ENCODE assay signal across 12 cellular contexts in the genomic region with DNA sequence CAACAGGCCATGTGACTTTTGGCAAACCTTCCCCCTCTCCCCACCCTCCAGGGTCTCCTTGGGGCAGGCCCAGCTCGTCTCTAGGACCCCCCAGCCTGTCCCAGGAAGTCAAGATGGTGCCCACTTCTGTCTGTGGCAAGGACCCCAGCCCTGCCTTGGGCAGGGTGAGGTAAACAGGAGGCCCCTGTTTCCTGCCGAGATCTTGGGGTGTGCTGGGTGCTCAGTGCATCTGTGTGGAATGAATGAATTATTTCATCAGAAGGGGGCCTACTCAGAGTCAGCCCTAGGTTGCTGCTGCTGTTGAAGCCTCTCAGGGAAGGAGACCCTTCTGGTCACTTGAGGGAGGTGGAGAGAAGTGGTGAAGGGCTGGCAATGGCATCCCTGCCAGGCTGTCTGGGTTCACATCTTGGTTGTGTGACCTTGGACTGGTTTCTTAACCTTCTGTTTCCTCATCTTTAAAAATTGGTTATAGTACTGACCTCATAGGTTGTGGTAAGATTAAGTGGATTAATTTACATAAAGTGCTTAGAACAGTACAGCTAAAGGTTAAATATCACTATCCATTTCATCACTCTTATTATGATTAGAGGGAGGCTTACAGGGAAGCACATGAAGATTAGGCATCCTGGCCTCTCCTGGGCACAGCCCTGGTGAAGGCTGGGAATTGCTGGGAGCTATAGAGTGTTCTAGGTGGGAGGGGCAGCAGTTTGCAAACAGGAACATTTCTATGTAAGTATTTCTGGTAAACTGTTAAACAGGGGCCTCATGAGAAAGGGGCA.
DNase-seq lines count a peak whose midpoint lies in the region; ATAC-seq, FAIRE-seq and TF ChIP-seq lines count a peak whose summit lies in the region.
"Had no signal": no experiment of that assay in that cellular context is flagged by ENCODE, and none has a peak within 500 bp of the region (broad histone marks: within the 10 kb centered on the region; RNA-seq: fewer than 3 reads in every experiment).

No MANE protein-coding gene starts in this region.

- H3K4me3 ChIP-seq in NB4 (ENCODE audit: low read depth, low read length): no peak overlapping the region
- no peak overlapping the region for H3K4me3 ChIP-seq in effector memory CD4-positive, alpha-beta T cell (ENCODE audit: insufficient read depth, low read depth, low read length, poor library complexity, severe bottlenecking)
- no peak overlapping the region for H3K4me3 ChIP-seq in osteoblast (ENCODE audit: insufficient read depth, low read length)
- no peak overlapping the region for H3K4me3 ChIP-seq in Caco-2 (ENCODE audit: low read depth, low read length)

- H3K9me3 Mint-ChIP-seq in Caco-2 (ENCODE audit: unreplicated experiment): no peaks in the 10 kb centered on the region

- no peak for TF ChIP-seq CTCF in D721Med (IDR thresholded peaks at IDR 0.05; ENCODE audit: insufficient read depth, missing control alignments)
- TF ChIP-seq CTCF in NB4 (IDR thresholded peaks at IDR 0.05; ENCODE audit: low read depth, low read length): no peak
- TF ChIP-seq CTCF in osteoblast (IDR thresholded peaks at IDR 0.05; ENCODE audit: extremely low read depth, low read depth, low read length): no peak
- TF ChIP-seq CTCF in Caco-2 (IDR thresholded peaks at IDR 0.05; ENCODE audit: insufficient read depth in 1 of 2, low read depth in 1 of 2, low read length in 1 of 2, severe bottlenecking in 1 of 2, unreplicated experiment in 1 of 2): no peak

- FAIRE-seq in D721Med (lab: Jason Lieb, UNC): no peak
- FAIRE-seq: G401.6 had no signal

- no peaks in the 10 kb centered on the region for H3K9me3 ChIP-seq in effector memory CD4-positive, alpha-beta T cell (ENCODE audit: control insufficient read depth, low read length)
- no peaks in the 10 kb centered on the region for H3K9me3 ChIP-seq in osteoblast (ENCODE audit: low read depth, low read length)
- no peaks in the 10 kb centered on the region for H3K9me3 ChIP-seq in Caco-2

- no peaks in the 10 kb centered on the region for H3K36me3 ChIP-seq in effector memory CD4-positive, alpha-beta T cell (ENCODE audit: control insufficient read depth, insufficient read depth, low read length)
- H3K36me3 ChIP-seq in osteoblast (ENCODE audit: insufficient read depth, low read length) (peaks cover 39% of the 10 kb centered on the region), Caco-2 (ENCODE audit: control insufficient read depth, insufficient read depth, low read length) (peaks cover 2% of the 10 kb centered on the region)

- no peak overlapping the region for H3K4me2 ChIP-seq in osteoblast (ENCODE audit: insufficient read depth, low read length)

- DNase-seq in D721Med (ENCODE audit: insufficient read length, low spot score) (peak; percentile 92), NB4 (ENCODE audit: low read depth) (peak; percentile 49), osteoblast (ENCODE audit: insufficient read length, low spot score, missing footprints) (no peak), Caco-2 (no peak), NCI-H1048 (lab: John Stamatoyannopoulos, UW) (no peak), Kasumi-1 (lab: John Stamatoyannopoulos, UW) (no peak)
- no peak for DNase-seq in effector memory CD4-positive, alpha-beta T cell
- DNase-seq: activated CD4-positive, CD25-positive, alpha-beta regulatory T cell; NCI-H526 treated with DMSO at 0.1 percent for 48 hours; stimulated activated CD4-positive, alpha-beta T cell treated with anti-CD3 and anti-CD28 coated beads, Interleukin-4, amount 100 ng/mL, for 1 hour had no signal

- peaks cover 7% of the 10 kb centered on the region for H3K4me1 Mint-ChIP-seq in Caco-2 (ENCODE audit: low read depth, unreplicated experiment)

- no TSS peak for BruUV-seq in Caco-2 (replicated peaks; lab: Mats Ljungman, UMichigan)

- no peak for ATAC-seq in GM21526 (IDR thresholded peaks at IDR 0.05; ENCODE audit: low FRiP score, unreplicated experiment)

- CTCF ChIA-PET in Caco-2 (lab: Charles Lee): no interaction called here

- H3K27me3 ChIP-seq in effector memory CD4-positive, alpha-beta T cell (replicated peaks; ENCODE audit: control insufficient read depth, insufficient read depth, low read length, poor library complexity, severe bottlenecking): no peaks in the 10 kb centered on the region
- H3K27me3 ChIP-seq in osteoblast (ENCODE audit: insufficient read depth, low read length) (no peaks in the 10 kb centered on the region), Caco-2 (replicated peaks; ENCODE audit: control insufficient read depth, insufficient read depth, low read length) (no peaks in the 10 kb centered on the region)

- H4K20me1 ChIP-seq in osteoblast (ENCODE audit: insufficient read depth, low read length): peaks cover 14% of the 10 kb centered on the region

- POLR2A ChIA-PET in Caco-2 (lab: Charles Lee): no interaction called here

- intact Hi-C loops in Caco-2 (cut with micrococcal nuclease; ENCODE audit: unreplicated experiment): no loop called here

- no peak overlapping the region for H3K27ac Mint-ChIP-seq in Caco-2 (ENCODE audit: unreplicated experiment)

- peaks cover 33% of the 10 kb centered on the region for H3K4me1 ChIP-seq in effector memory CD4-positive, alpha-beta T cell (ENCODE audit: control insufficient read depth, insufficient read depth, low read length, poor library complexity, severe bottlenecking)
- H3K4me1 ChIP-seq in osteoblast (ENCODE audit: insufficient read depth, low read length): peaks cover 55% of the 10 kb centered on the region
- peaks cover 3% of the 10 kb centered on the region; the same call in 1 of the 2 replicates for H3K4me1 ChIP-seq in Caco-2

- no peak overlapping the region for H2AFZ ChIP-seq in osteoblast (ENCODE audit: low read length)

- H3K27me3 Mint-ChIP-seq in Caco-2 (ENCODE audit: insufficient read depth, unreplicated experiment): no peaks in the 10 kb centered on the region

- H3K27ac ChIP-seq in effector memory CD4-positive, alpha-beta T cell (ENCODE audit: insufficient read depth, low read length, poor library complexity, severe bottlenecking): peak overlapping the region; percentile 45
- H3K27ac ChIP-seq in osteoblast (ENCODE audit: low read depth, low read length): peak overlapping the region; percentile 96

- H3K4me3 Mint-ChIP-seq in Caco-2 (ENCODE audit: unreplicated experiment): no peak overlapping the region

- no peak for TF ChIP-seq POLR2A in NB4 (IDR thresholded peaks at IDR 0.05; ENCODE audit: extremely low read depth, insufficient read length)

- peaks cover 50% of the 10 kb centered on the region for H3K36me3 Mint-ChIP-seq in Caco-2 (ENCODE audit: insufficient read depth, unreplicated experiment)

- peaks cover 91% of the 10 kb centered on the region for H3K79me2 ChIP-seq in osteoblast (ENCODE audit: insufficient read depth, low read length)

Comparison
In these comparisons a context has a peak if more than half of its experiments do, and no peak if none do; other contexts are left out.
1. DNase-seq: peak in D721Med (single experiment) and NB4 (single experiment); none in effector memory CD4-positive, alpha-beta T cell (0 of 3), osteoblast (single experiment), Caco-2 (0 of 2), NCI-H1048 (single experiment) and Kasumi-1 (0 of 2).